24 cellular contexts compared by ENCODE assay signal in genomic region chr14:76015668-76016067, GRCh38.
"Had no signal": no experiment of that assay in that cellular context is flagged by ENCODE, and none has a peak within 500 bp of the region (broad histone marks: within the 10 kb centered on the region; RNA-seq: fewer than 3 reads in every experiment).

No MANE protein-coding gene starts in this region.

- H3K9me3 ChIP-seq: thyroid gland had no signal

- H3K4me3 Mint-ChIP-seq: activated naive CD4-positive, alpha-beta T cell treated with anti-CD3 and anti-CD28 coated beads, Interleukin-2, amount 10 ng/mL, durations not matched to agents 7 days and 5 days; activated naive CD8-positive, alpha-beta T cell treated with anti-CD3 and anti-CD28 coated beads, Interleukin-2, amount 50 U/mL, for 24 hours; central memory CD8-positive, alpha-beta T cell; nephron progenitor cell had no signal

- H3K4me3 ChIP-seq: coronary artery, left lung, thyroid gland had no signal

- H3K27ac ChIP-seq: left lung, thyroid gland, VCaP had no signal

- H3K4me1 ChIP-seq: left lung, thyroid gland had no signal

- H3K4me1 Mint-ChIP-seq: activated naive CD4-positive, alpha-beta T cell treated with anti-CD3 and anti-CD28 coated beads, Interleukin-2, amount 10 ng/mL, durations not matched to agents 7 days and 5 days; central memory CD8-positive, alpha-beta T cell had no signal

- H3K27me3 Mint-ChIP-seq: activated naive CD4-positive, alpha-beta T cell treated with anti-CD3 and anti-CD28 coated beads, Interleukin-2, amount 10 ng/mL, durations not matched to agents 7 days and 5 days; activated naive CD8-positive, alpha-beta T cell treated with anti-CD3 and anti-CD28 coated beads, Interleukin-2, amount 50 U/mL, for 24 hours; central memory CD8-positive, alpha-beta T cell; progenitor cell of endocrine pancreas had no signal

- H3K36me3 ChIP-seq: thyroid gland had no signal

- H3K27me3 ChIP-seq: left lung, thyroid gland had no signal

- H3K27ac Mint-ChIP-seq: activated naive CD4-positive, alpha-beta T cell treated with anti-CD3 and anti-CD28 coated beads, Interleukin-2, amount 10 ng/mL, durations not matched to agents 7 days and 5 days; activated naive CD8-positive, alpha-beta T cell treated with anti-CD3 and anti-CD28 coated beads, Interleukin-2, amount 50 U/mL, for 24 hours; progenitor cell of endocrine pancreas had no signal

- ATAC-seq: activated naive CD8-positive, alpha-beta T cell treated with anti-CD3 and anti-CD28 coated beads, Interleukin-2, amount 50 U/mL, for 24 hours; left lung had no signal

- DNase-seq: activated CD4-positive, alpha-beta T cell treated with anti-CD3 and anti-CD28 coated beads for 1 hour; activated CD8-positive, alpha-beta memory T cell treated with anti-CD3 and anti-CD28 coated beads for 24 hours; activated CD8-positive, alpha-beta memory T cell treated with anti-CD3 and anti-CD28 coated beads, Interleukin-2, amount 50 U/mL, for 48 hours; activated effector memory CD4-positive, alpha-beta T cell treated with Interleukin-2 at 50 U/mL for 16 hours; activated naive CD4-positive, alpha-beta T cell treated with anti-CD3 and anti-CD28 coated beads, Interleukin-2, amount 10 ng/mL, durations not matched to agents 7 days and 5 days; activated naive CD8-positive, alpha-beta T cell treated with anti-CD3 and anti-CD28 coated beads, Interleukin-2, amount 50 U/mL, for 24 hours; activated T-cell treated with anti-CD3 and anti-CD28 coated beads, Interleukin-2, amount 50 U/mL, for 48 hours; anterior cingulate cortex; erythroblast; left lung; midbrain; nephron progenitor cell; occipital lobe; stimulated activated CD4-positive, alpha-beta T cell treated with anti-CD3 and anti-CD28 coated beads, Interleukin-12 subunit alpha, Interleukin-12 subunit beta, amount 100 ng/mL, for 4 hours; stimulated activated CD4-positive, alpha-beta T cell treated with anti-CD3 and anti-CD28 coated beads, Interleukin-1b, Interleukin-23, amount 100 ng/mL, for 48 hours; stimulated activated CD8-positive, alpha-beta memory T cell treated with anti-CD3 and anti-CD28 coated beads, Interleukin-4, amount 100 ng/mL, for 48 hours; stimulated activated naive CD4-positive, alpha-beta T cell treated with Interleukin-2 at 50 U/mL for 16 hours; thyroid gland had no signal

- FAIRE-seq: endometrium, frontal cortex had no signal
